26 cellular contexts compared by ENCODE assay signal in genomic region chr2:70974592-70974991, GRCh38. TPM values are rescaled to one million over a fixed set of nuclear protein-coding genes. Genes with fewer than 3 reads are reported as not detected.
DNase-seq lines count a peak whose midpoint lies in the region; ATAC-seq, FAIRE-seq and TF ChIP-seq lines count a peak whose summit lies in the region.
"Had no signal": no experiment of that assay in that cellular context is flagged by ENCODE, and none has a peak within 500 bp of the region (broad histone marks: within the 10 kb centered on the region; RNA-seq: fewer than 3 reads in every experiment).

No MANE protein-coding gene starts in this region.

- H3K27ac ChIP-seq in K562 (ENCODE audit: extremely low read depth, low read depth, low read length), result no peak overlapping the region
- H3K27ac ChIP-seq in testis, result no peak overlapping the region
- H3K27ac ChIP-seq in PC-9, result no peak overlapping the region
- H3K27ac ChIP-seq: C4-2B, KMS-11 had no signal

- H3K4me2 ChIP-seq in K562 (ENCODE audit: insufficient read depth, low read length) (no peak overlapping the region), PC-9 (no peak overlapping the region)
- H3K4me2 ChIP-seq: GM23338, KMS-11 had no signal

- BruUV-seq in K562 (replicated peaks; lab: Mats Ljungman, UMichigan) (no TSS peak), PC-9 (replicated peaks; lab: Mats Ljungman, UMichigan) (no TSS peak)

- H2AFZ ChIP-seq in K562 (ENCODE audit: low read depth, low read length) (no peak overlapping the region), PC-9 (no peak overlapping the region)
- H2AFZ ChIP-seq: GM23338 had no signal

- H3K36me3 ChIP-seq in K562 (ENCODE audit: control insufficient read depth, insufficient read depth, low read length) (no peaks in the 10 kb centered on the region), testis (ENCODE audit: low read depth, missing control alignments) (no peaks in the 10 kb centered on the region), PC-9 (ENCODE audit: low read depth) (no peaks in the 10 kb centered on the region)

- peaks cover 17% of the 10 kb centered on the region for H3K4me1 Mint-ChIP-seq in activated CD8-positive, alpha-beta T cell treated with anti-CD3 and anti-CD28 coated beads, Interleukin-2, amount 10 ng/mL, durations not matched to agents 7 days and 5 days (ENCODE audit: low read depth)
- peaks cover 12% of the 10 kb centered on the region for H3K4me1 Mint-ChIP-seq in activated CD8-positive, alpha-beta T cell treated with anti-CD3 and anti-CD28 coated beads for 36 hours (ENCODE audit: low read depth)

- H3K27me3 ChIP-seq in K562 (ENCODE audit: control insufficient read depth in 2 of 2, insufficient read depth in 2 of 2, low read length in 2 of 2) (no peaks in the 10 kb centered on the region), testis (no peaks in the 10 kb centered on the region), PC-9 (ENCODE audit: insufficient read depth, low read depth) (no peaks in the 10 kb centered on the region)

- POLR2A ChIA-PET in activated CD8-positive, alpha-beta T cell treated with anti-CD3 and anti-CD28 coated beads, Interleukin-2, amount 10 ng/mL, durations not matched to agents 7 days and 5 days (lab: Charles Lee), result no interaction called here
- POLR2A ChIA-PET in activated CD8-positive, alpha-beta T cell treated with anti-CD3 and anti-CD28 coated beads for 36 hours (lab: Charles Lee), result interaction anchor here (0.9 to 1.3 kb wide), 2 partner anchors 10 to 12 kb away, joined by 3 to 4 read pairs; no protein-coding TSS in a partner anchor
- POLR2A ChIA-PET in K562 (lab: Yijun Ruan, JAX), result interaction anchor here (0.7 to 1.1 kb wide), 3 partner anchors 8 to 13 kb away, joined by 3 to 4 read pairs (median 3); no protein-coding TSS in a partner anchor
- POLR2A ChIA-PET in PC-9 (lab: Charles Lee; ENCODE audit: unreplicated experiment), result interaction anchor here (0.7 kb wide), 1 partner anchor 108 kb away, joined by 3 read pairs; no protein-coding TSS in a partner anchor

- H4K20me1 ChIP-seq in K562 (replicated peaks; ENCODE audit: control insufficient read depth, insufficient read depth, low read length), result no peaks in the 10 kb centered on the region
- no peaks in the 10 kb centered on the region for H4K20me1 ChIP-seq in PC-9 (ENCODE audit: insufficient read depth)

- no peaks in the 10 kb centered on the region for H3K9me3 Mint-ChIP-seq in activated CD8-positive, alpha-beta T cell treated with anti-CD3 and anti-CD28 coated beads, Interleukin-2, amount 10 ng/mL, durations not matched to agents 7 days and 5 days (ENCODE audit: insufficient read depth)
- H3K9me3 Mint-ChIP-seq in activated CD8-positive, alpha-beta T cell treated with anti-CD3 and anti-CD28 coated beads for 36 hours, result no peaks in the 10 kb centered on the region
- H3K9me3 Mint-ChIP-seq: CD8-positive, alpha-beta memory T cell; GM23338 had no signal

- H3K27ac Mint-ChIP-seq in activated CD8-positive, alpha-beta T cell treated with anti-CD3 and anti-CD28 coated beads, Interleukin-2, amount 10 ng/mL, durations not matched to agents 7 days and 5 days, result no peak overlapping the region
- no peak overlapping the region for H3K27ac Mint-ChIP-seq in activated CD8-positive, alpha-beta T cell treated with anti-CD3 and anti-CD28 coated beads for 36 hours
- H3K27ac Mint-ChIP-seq: GM23338 had no signal

- peaks cover 6% of the 10 kb centered on the region; the same call in 1 of the 2 replicates for H3F3A ChIP-seq in PC-9 (ENCODE audit: insufficient read depth, low read depth)

- TF ChIP-seq RAD21 in K562 (CRISPR knock-in tag; conservative IDR thresholded peaks at IDR 0.05 in 1 of 2, IDR thresholded peaks at IDR 0.05 in 1 of 2), result no peak

- intact Hi-C loops in activated CD8-positive, alpha-beta T cell treated with anti-CD3 and anti-CD28 coated beads for 36 hours (cut with micrococcal nuclease), result no loop called here
- intact Hi-C loops in K562 (cut with micrococcal nuclease) (no loop called here), testis (cut with DNase I; ENCODE audit: low total_unique reads) (no loop called here), PC-9 (cut with micrococcal nuclease; ENCODE audit: unreplicated experiment) (loop anchor here (10.0 kb wide), 1 partner anchor 320 kb away; no protein-coding TSS in a partner anchor)

- WGBS in K562 (ENCODE audit: insufficient coverage, low coverage, missing lambda C conversion rate), result 80% methylated on average over 3 of the region's 3 CpGs
- 93 to 94% methylated on average over 3 of the region's 3 CpGs for WGBS in testis, 2 donors

- H3K4me1 ChIP-seq in K562 (replicated peaks in 1 of 2; ENCODE audit: control insufficient read depth in 2 of 2, insufficient read depth in 2 of 2, low read length in 2 of 2) (peaks cover 6 to 19% of the 10 kb centered on the region in 2 experiments; a peak in 4 of 5 replicates), testis (peaks cover 15% of the 10 kb centered on the region), PC-9 (replicated peaks; ENCODE audit: insufficient read depth) (peaks cover 17% of the 10 kb centered on the region)

- H3K9me2 ChIP-seq in PC-9 (ENCODE audit: insufficient read depth), result no peaks in the 10 kb centered on the region

- in situ Hi-C loops in K562 (cut with MboI), result no loop called here

- CTCF ChIA-PET in activated CD8-positive, alpha-beta T cell treated with anti-CD3 and anti-CD28 coated beads, Interleukin-2, amount 10 ng/mL, durations not matched to agents 7 days and 5 days (lab: Charles Lee), result interaction anchor here (0.6 to 4.8 kb wide), 6 partner anchors 9 to 27 kb away, joined by 3 to 34 read pairs (median 12); no protein-coding TSS in a partner anchor
- CTCF ChIA-PET in activated CD8-positive, alpha-beta T cell treated with anti-CD3 and anti-CD28 coated beads for 36 hours (lab: Charles Lee), result interaction anchor here (1.3 to 5.1 kb wide), 5 partner anchors 10 to 30 kb away, joined by 3 to 45 read pairs (median 8); no protein-coding TSS in a partner anchor
- CTCF ChIA-PET in K562 (lab: Yijun Ruan, JAX; ENCODE audit: low intra/inter-chr PET ratio) (no interaction called here), PC-9 (lab: Charles Lee) (no interaction called here)

- no peak overlapping the region for H3K4me3 Mint-ChIP-seq in activated CD8-positive, alpha-beta T cell treated with anti-CD3 and anti-CD28 coated beads, Interleukin-2, amount 10 ng/mL, durations not matched to agents 7 days and 5 days
- H3K4me3 Mint-ChIP-seq in activated CD8-positive, alpha-beta T cell treated with anti-CD3 and anti-CD28 coated beads for 36 hours, result no peak overlapping the region
- H3K4me3 Mint-ChIP-seq: CD8-positive, alpha-beta memory T cell; GM23338 had no signal

- H3K79me2 ChIP-seq in K562 (ENCODE audit: control insufficient read depth, insufficient read depth, low read length) (no peaks in the 10 kb centered on the region), PC-9 (ENCODE audit: low read depth) (no peaks in the 10 kb centered on the region)

- DNase-seq in activated CD8-positive, alpha-beta T cell treated with anti-CD3 and anti-CD28 coated beads, Interleukin-2, amount 10 ng/mL, durations not matched to agents 7 days and 5 days, result peak; percentile 17
- no peak for DNase-seq in activated CD8-positive, alpha-beta T cell treated with anti-CD3 and anti-CD28 coated beads for 36 hours
- DNase-seq in K562 (ENCODE audit: extremely low read depth in 1 of 4, low spot score in 3 of 4), result peak in 3 of 4 experiments; percentile 6 to 8 (median 7)
- DNase-seq in left lobe of liver (ENCODE audit: low spot score), result peak; percentile 14
- peak; percentile 8 for DNase-seq in testis
- DNase-seq in GM19240 (ENCODE audit: insufficient read length, low spot score), result no peak
- DNase-seq in NOMO-1 treated with dmso at 0.1 percent for 144 hours (lab: John Stamatoyannopoulos, UW; ENCODE audit: unreplicated experiment), result no peak
- no peak for DNase-seq in PC-9
- DNase-seq: 8988T; Calu3; CD8-positive, alpha-beta memory T cell; DMS153; GDM1; NCI-H1092 treated with DMSO at 0.1 percent for 48 hours; NCI-H1436 treated with DMSO at 0.1 percent for 48 hours; NCI-H2029; NCI-H345; NCI-H524; Right ventricle myocardium superior had no signal

- TF ChIP-seq CTCF in activated CD8-positive, alpha-beta T cell treated with anti-CD3 and anti-CD28 coated beads for 36 hours (IDR thresholded peaks at IDR 0.05), result no peak
- no peak for TF ChIP-seq CTCF in K562 (IDR thresholded peaks at IDR 0.05 in 2 of 3, conservative IDR thresholded peaks at IDR 0.05 in 1 of 3; ENCODE audit: insufficient read depth in 2 of 3, low read depth in 1 of 3, low read length in 3 of 3)
- TF ChIP-seq CTCF in testis (IDR thresholded peaks at IDR 0.05), result no peak
- TF ChIP-seq CTCF in PC-9 (conservative IDR thresholded peaks at IDR 0.05), result no peak

- FAIRE-seq in K562 (lab: Jason Lieb, UNC), result no peak
- FAIRE-seq: GM18507, HTR-8/SVneo had no signal

- H3K27me3 Mint-ChIP-seq in activated CD8-positive, alpha-beta T cell treated with anti-CD3 and anti-CD28 coated beads, Interleukin-2, amount 10 ng/mL, durations not matched to agents 7 days and 5 days (ENCODE audit: low read depth), result peaks cover 26% of the 10 kb centered on the region
- peaks cover 5% of the 10 kb centered on the region for H3K27me3 Mint-ChIP-seq in activated CD8-positive, alpha-beta T cell treated with anti-CD3 and anti-CD28 coated beads for 36 hours

- TF ChIP-seq POLR2A in K562 (conservative IDR thresholded peaks at IDR 0.05), result no peak
- no peak for TF ChIP-seq POLR2A in testis (IDR thresholded peaks at IDR 0.05)

- no peak for ATAC-seq in activated CD8-positive, alpha-beta T cell treated with anti-CD3 and anti-CD28 coated beads, Interleukin-2, amount 10 ng/mL, durations not matched to agents 7 days and 5 days
- no peak for ATAC-seq in activated CD8-positive, alpha-beta T cell treated with anti-CD3 and anti-CD28 coated beads for 36 hours
- peak; percentile 16; the same call in 1 of the 3 replicates for ATAC-seq in K562
- ATAC-seq in left lobe of liver, result no peak
- ATAC-seq: GM23338, HCT116 had no signal

- TF ChIP-seq EP300 in K562 (IDR thresholded peaks at IDR 0.05; ENCODE audit: low read length), result no peak

- no peaks in the 10 kb centered on the region for H3K9me3 ChIP-seq in K562 (replicated peaks; ENCODE audit: control insufficient read depth, insufficient read depth, low read depth, low read length)
- H3K9me3 ChIP-seq in testis, result no peaks in the 10 kb centered on the region
- H3K9me3 ChIP-seq in PC-9 (ENCODE audit: insufficient read depth, low read depth), result no peaks in the 10 kb centered on the region

- H3K36me3 Mint-ChIP-seq in activated CD8-positive, alpha-beta T cell treated with anti-CD3 and anti-CD28 coated beads, Interleukin-2, amount 10 ng/mL, durations not matched to agents 7 days and 5 days (ENCODE audit: low read depth), result no peaks in the 10 kb centered on the region
- no peaks in the 10 kb centered on the region for H3K36me3 Mint-ChIP-seq in activated CD8-positive, alpha-beta T cell treated with anti-CD3 and anti-CD28 coated beads for 36 hours (ENCODE audit: low read depth)

- H3K9ac ChIP-seq in K562 (ENCODE audit: insufficient read depth in 1 of 2, low read depth in 2 of 2, low read length in 2 of 2), result peak overlapping the region in 1 of 2 experiments; percentile 4; a peak in 1 of 4 replicates
- H3K9ac ChIP-seq: KMS-11 had no signal

- H3K9me1 ChIP-seq in K562 (ENCODE audit: control insufficient read depth, insufficient read depth, low read length), result no peaks in the 10 kb centered on the region

- no peak overlapping the region for H3K4me3 ChIP-seq in K562
- H3K4me3 ChIP-seq in testis, result no peak overlapping the region
- H3K4me3 ChIP-seq in PC-9, result no peak overlapping the region
- H3K4me3 ChIP-seq: GM23338 had no signal

RNA-seq across cellular contexts. Expression of gene ANKRD53, which starts 3.8 kb away (rescaled TPM):
- not detected for total RNA-seq in activated CD8-positive, alpha-beta T cell treated with anti-CD3 and anti-CD28 coated beads, Interleukin-2, amount 10 ng/mL, durations not matched to agents 7 days and 5 days
- not detected for total RNA-seq in activated CD8-positive, alpha-beta T cell treated with anti-CD3 and anti-CD28 coated beads for 36 hours
- not detected in 2 replicates for total RNA-seq in K562 (2011; cell fraction: chromatin; rRNA removed; ENCODE audit: low replicate concordance)
- total RNA-seq in K562 (2011; cell fraction: nucleolus; rRNA removed), result 0.17 TPM in 1 of 2 replicates, not detected in the other
- total RNA-seq in K562 (2011; cell fraction: nucleoplasm; rRNA removed), result not detected in 2 replicates
- total RNA-seq in K562 (2014; rRNA removed) (0.20 TPM in 1 of 2 replicates, not detected in the other), K562 (2014; rRNA removed; fragmentation: Illumina TruSeq; extraction: Trizol) (not detected in 2 replicates), K562 (2015; rRNA removed; fragmentation: Illumina TruSeq; extraction: Trizol) (not detected in 2 replicates), K562 (2021) (0.18 TPM in 1 of 2 replicates, not detected in the other), left lobe of liver (0.35 TPM), testis (10 to 100 TPM; 10.6 to 36.3 TPM), PC-9 (2021) (not detected in 2 replicates)
- polyA plus RNA-seq in K562 (2011; rRNA removed) (not detected in 2 replicates), K562 (2014; fragmentation: Illumina TruSeq; extraction: Trizol) (not detected in 2 replicates), K562 (2014; fragmentation: Nextera tagmentation; extraction: Ambion mirVana) (not detected), K562 (2014; rRNA removed) (not detected in 2 replicates), testis (ENCODE audit: insufficient read depth, low read depth, low replicate concordance) (52.2 TPM)
- not detected in 2 replicates for polyA plus RNA-seq in K562 (2011; cell fraction: cytosol; rRNA removed)
- polyA plus RNA-seq in K562 (2011; cell fraction: nucleus; rRNA removed), result 0.07 and 0.10 TPM in 2 replicates
- polyA plus RNA-seq in K562 (2012), result not detected in 2 replicates
- not detected in 2 replicates for polyA minus RNA-seq in K562 (2011; rRNA and poly(A)+ RNA removed)
- polyA minus RNA-seq in K562 (2011; cell fraction: cytosol; rRNA and poly(A)+ RNA removed), result not detected in 2 replicates
- not detected in 2 replicates for polyA minus RNA-seq in K562 (2011; cell fraction: nucleus; rRNA and poly(A)+ RNA removed)
- total RNA-seq: Calu3, Daoy had no signal

RNA-seq across cellular contexts. Expression of gene TEX261, which starts 20.1 kb away (rescaled TPM):
- total RNA-seq in activated CD8-positive, alpha-beta T cell treated with anti-CD3 and anti-CD28 coated beads, Interleukin-2, amount 10 ng/mL, durations not matched to agents 7 days and 5 days, result 10 to 100 TPM; 55.9 to 59.4 TPM
- 10 to 100 TPM; 38.8 to 39.9 TPM for total RNA-seq in activated CD8-positive, alpha-beta T cell treated with anti-CD3 and anti-CD28 coated beads for 36 hours
- 56.1 and 63.4 TPM in 2 replicates for total RNA-seq in K562 (2011; cell fraction: chromatin; rRNA removed; ENCODE audit: low replicate concordance)
- 49.9 and 50.0 TPM in 2 replicates for total RNA-seq in K562 (2011; cell fraction: nucleolus; rRNA removed)
- 70.2 and 95.7 TPM in 2 replicates for total RNA-seq in K562 (2011; cell fraction: nucleoplasm; rRNA removed)
- total RNA-seq in K562 (2014; rRNA removed), result 18.3 and 29.7 TPM in 2 replicates
- 44.2 and 46.1 TPM in 2 replicates for total RNA-seq in K562 (2014; rRNA removed; fragmentation: Illumina TruSeq; extraction: Trizol)
- 53.0 and 56.9 TPM in 2 replicates for total RNA-seq in K562 (2015; rRNA removed; fragmentation: Illumina TruSeq; extraction: Trizol)
- 55.3 and 60.4 TPM in 2 replicates for total RNA-seq in K562 (2021)
- 50.1 and 99.5 TPM in 2 replicates for polyA plus RNA-seq in K562 (2011; rRNA removed)
- 71.7 and 115 TPM in 2 replicates for polyA plus RNA-seq in K562 (2011; cell fraction: cytosol; rRNA removed)
- 67.7 and 143 TPM in 2 replicates for polyA plus RNA-seq in K562 (2011; cell fraction: nucleus; rRNA removed)
- 57.6 and 58.8 TPM in 2 replicates for polyA plus RNA-seq in K562 (2012)
- polyA plus RNA-seq in K562 (2014; fragmentation: Illumina TruSeq; extraction: Trizol), result 99.5 and 110 TPM in 2 replicates
- 10 to 100 TPM; 11.9 to 16.7 TPM for polyA plus RNA-seq in K562 (2014; fragmentation: Nextera tagmentation; extraction: Ambion mirVana)
- polyA plus RNA-seq in K562 (2014; rRNA removed), result 51.9 and 64.0 TPM in 2 replicates
- 27.1 and 69.7 TPM in 2 replicates for polyA minus RNA-seq in K562 (2011; rRNA and poly(A)+ RNA removed)
- polyA minus RNA-seq in K562 (2011; cell fraction: cytosol; rRNA and poly(A)+ RNA removed), result 20.5 and 38.0 TPM in 2 replicates
- 14.7 and 15.2 TPM in 2 replicates for polyA minus RNA-seq in K562 (2011; cell fraction: nucleus; rRNA and poly(A)+ RNA removed)
- total RNA-seq in left lobe of liver, result 36.4 TPM
- 10 to 100 TPM; 39.0 to 40.7 TPM for total RNA-seq in testis
- polyA plus RNA-seq in testis (ENCODE audit: insufficient read depth, low read depth, low replicate concordance), result 133 TPM
- total RNA-seq in PC-9 (2021), result 30.3 and 47.6 TPM in 2 replicates

RNA-seq across cellular contexts. Expression of gene ATP6V1B1, which starts 38.9 kb away (rescaled TPM):
- total RNA-seq in activated CD8-positive, alpha-beta T cell treated with anti-CD3 and anti-CD28 coated beads, Interleukin-2, amount 10 ng/mL, durations not matched to agents 7 days and 5 days, result not detected
- not detected for total RNA-seq in activated CD8-positive, alpha-beta T cell treated with anti-CD3 and anti-CD28 coated beads for 36 hours
- not detected in 2 replicates for total RNA-seq in K562 (2011; cell fraction: chromatin; rRNA removed; ENCODE audit: low replicate concordance)
- total RNA-seq in K562 (2011; cell fraction: nucleolus; rRNA removed), result not detected in 2 replicates
- total RNA-seq in K562 (2011; cell fraction: nucleoplasm; rRNA removed), result not detected in 2 replicates
- total RNA-seq in K562 (2014; rRNA removed) (not detected in 2 replicates), K562 (2014; rRNA removed; fragmentation: Illumina TruSeq; extraction: Trizol) (not detected in 2 replicates), K562 (2015; rRNA removed; fragmentation: Illumina TruSeq; extraction: Trizol) (not detected in 2 replicates), K562 (2021) (not detected in 2 replicates), left lobe of liver (not detected), testis (1 to 10 TPM; 1.7 to 2.9 TPM), PC-9 (2021) (7.8 and 13.9 TPM in 2 replicates)
- polyA plus RNA-seq in K562 (2011; rRNA removed) (not detected in 2 replicates), K562 (2014; fragmentation: Illumina TruSeq; extraction: Trizol) (not detected in 2 replicates), K562 (2014; fragmentation: Nextera tagmentation; extraction: Ambion mirVana) (not detected), K562 (2014; rRNA removed) (not detected in 2 replicates), testis (ENCODE audit: insufficient read depth, low read depth, low replicate concordance) (not detected)
- polyA plus RNA-seq in K562 (2011; cell fraction: cytosol; rRNA removed), result not detected in 2 replicates
- not detected in 2 replicates for polyA plus RNA-seq in K562 (2011; cell fraction: nucleus; rRNA removed)
- not detected in 2 replicates for polyA plus RNA-seq in K562 (2012)
- not detected in 2 replicates for polyA minus RNA-seq in K562 (2011; rRNA and poly(A)+ RNA removed)
- not detected in 2 replicates for polyA minus RNA-seq in K562 (2011; cell fraction: cytosol; rRNA and poly(A)+ RNA removed)
- not detected in 2 replicates for polyA minus RNA-seq in K562 (2011; cell fraction: nucleus; rRNA and poly(A)+ RNA removed)
- total RNA-seq: Calu3; CD8-positive, alpha-beta memory T cell; GM23338 had no signal
- polyA plus RNA-seq: CD8-positive, alpha-beta memory T cell; GM23338 had no signal

Comparison
In these comparisons a context has a peak if more than half of its experiments do, and no peak if none do; other contexts are left out.
1. DNase-seq: peak in activated CD8-positive, alpha-beta T cell treated with anti-CD3 and anti-CD28 coated beads, Interleukin-2, amount 10 ng/mL, durations not matched to agents 7 days and 5 days (single experiment), K562 (3 of 4), left lobe of liver (single experiment) and testis (single experiment); none in activated CD8-positive, alpha-beta T cell treated with anti-CD3 and anti-CD28 coated beads for 36 hours (single experiment), GM19240 (single experiment), NOMO-1 treated with dmso at 0.1 percent for 144 hours (single experiment) and PC-9 (0 of 2).
2. CTCF ChIA-PET loops: an anchor here in activated CD8-positive, alpha-beta T cell treated with anti-CD3 and anti-CD28 coated beads, Interleukin-2, amount 10 ng/mL, durations not matched to agents 7 days and 5 days (0.6 to 4.8 kb wide) and activated CD8-positive, alpha-beta T cell treated with anti-CD3 and anti-CD28 coated beads for 36 hours (1.3 to 5.1 kb wide); none called in K562 and PC-9.